7 cellular contexts compared by ENCODE assay signal in genomic region chr10:9305018-9305655, GRCh38.
A peak's percentile ranks its signal among the peaks of the same experiment; 100 is the strongest.
DNase-seq lines count a peak whose midpoint lies in the region; ATAC-seq and TF ChIP-seq lines count a peak whose summit lies in the region.

No MANE protein-coding gene starts in this region.

- H4K20me1 ChIP-seq in MM.1S (ENCODE audit: insufficient read depth, low read length) = no peaks in the 10 kb centered on the region

- no peaks in the 10 kb centered on the region for H3K27me3 ChIP-seq in MM.1S (replicated peaks; ENCODE audit: insufficient read depth, low read length)

- no peaks in the 10 kb centered on the region for H3F3A ChIP-seq in MM.1S (ENCODE audit: insufficient read depth, low read length)

- no peak overlapping the region for H3K27ac Mint-ChIP-seq in osteocyte (ENCODE audit: unreplicated experiment)

- DNase-seq in MM.1S = peak; percentile 34
- DNase-seq in choroid plexus epithelial cell (ENCODE audit: low read depth) = peak; percentile 51
- no peak for DNase-seq in osteocyte (ENCODE audit: extremely low spot score, unreplicated experiment)
- no peak for DNase-seq in NCI-H446 treated with DMSO at 0.1 percent for 48 hours (lab: John Stamatoyannopoulos, UW)

- no peak overlapping the region for H3K9ac ChIP-seq in MM.1S (ENCODE audit: low read length)

- H2AFZ ChIP-seq in MM.1S (ENCODE audit: low read length) = no peak overlapping the region

- no peaks in the 10 kb centered on the region for H3K36me3 Mint-ChIP-seq in osteocyte (ENCODE audit: unreplicated experiment)

- no peaks in the 10 kb centered on the region for H3K79me2 ChIP-seq in MM.1S (ENCODE audit: low read length)

- H3K4me3 ChIP-seq in MM.1S (ENCODE audit: low read length) (no peak overlapping the region), choroid plexus epithelial cell (ENCODE audit: low read depth, low read length) (no peak overlapping the region)

- no peaks in the 10 kb centered on the region for H3K9me2 ChIP-seq in MM.1S (replicated peaks; ENCODE audit: insufficient read depth, low read length)

- no peak overlapping the region for H3K4me2 ChIP-seq in MM.1S (ENCODE audit: low read depth, low read length)

- H3K9me3 ChIP-seq in MM.1S (replicated peaks; ENCODE audit: insufficient read depth, low read length) = no peaks in the 10 kb centered on the region

- no peaks in the 10 kb centered on the region for H3K36me3 ChIP-seq in MM.1S (replicated peaks; ENCODE audit: insufficient read depth, low read length)

- H3K4me1 Mint-ChIP-seq in osteocyte (ENCODE audit: unreplicated experiment) = no peaks in the 10 kb centered on the region

- ATAC-seq in HG03135 (IDR thresholded peaks at IDR 0.05; ENCODE audit: unreplicated experiment) (no peak), GM21381 (IDR thresholded peaks at IDR 0.05; ENCODE audit: unreplicated experiment) (no peak)

- no peaks in the 10 kb centered on the region for H3K27me3 Mint-ChIP-seq in osteocyte (ENCODE audit: unreplicated experiment)

- no peaks in the 10 kb centered on the region for H3K9me3 Mint-ChIP-seq in osteocyte (ENCODE audit: unreplicated experiment)

- H3K4me3 Mint-ChIP-seq in osteocyte (ENCODE audit: unreplicated experiment) = no peak overlapping the region

- H3K4me1 ChIP-seq in MM.1S (ENCODE audit: low read length) = no peaks in the 10 kb centered on the region

- TF ChIP-seq CTCF in GM12872 (IDR thresholded peaks at IDR 0.05; ENCODE audit: insufficient read depth, low read depth, low read length) = peak; percentile 27; the same call in 1 of the 3 replicates
- peak; percentile 59 for TF ChIP-seq CTCF in MM.1S (IDR thresholded peaks at IDR 0.05; ENCODE audit: low read length)
- TF ChIP-seq CTCF in choroid plexus epithelial cell (conservative IDR thresholded peaks at IDR 0.05; ENCODE audit: low read depth, low read length) = peak; percentile 60
- peak; percentile 54 for TF ChIP-seq CTCF in osteocyte (IDR thresholded peaks at IDR 0.05)

- H3K27ac ChIP-seq in MM.1S (ENCODE audit: low read length) = no peak overlapping the region

Comparison
In these comparisons a context has a peak if more than half of its experiments do, and no peak if none do; other contexts are left out.
1. DNase-seq: peak in MM.1S (single experiment) and choroid plexus epithelial cell (single experiment); none in osteocyte (single experiment) and NCI-H446 treated with DMSO at 0.1 percent for 48 hours (single experiment).
2. Peak in every context shown above with its lines, with median percentiles within 50 percentile points of each other: CTCF ChIP-seq.